In the genomic region with DNA sequence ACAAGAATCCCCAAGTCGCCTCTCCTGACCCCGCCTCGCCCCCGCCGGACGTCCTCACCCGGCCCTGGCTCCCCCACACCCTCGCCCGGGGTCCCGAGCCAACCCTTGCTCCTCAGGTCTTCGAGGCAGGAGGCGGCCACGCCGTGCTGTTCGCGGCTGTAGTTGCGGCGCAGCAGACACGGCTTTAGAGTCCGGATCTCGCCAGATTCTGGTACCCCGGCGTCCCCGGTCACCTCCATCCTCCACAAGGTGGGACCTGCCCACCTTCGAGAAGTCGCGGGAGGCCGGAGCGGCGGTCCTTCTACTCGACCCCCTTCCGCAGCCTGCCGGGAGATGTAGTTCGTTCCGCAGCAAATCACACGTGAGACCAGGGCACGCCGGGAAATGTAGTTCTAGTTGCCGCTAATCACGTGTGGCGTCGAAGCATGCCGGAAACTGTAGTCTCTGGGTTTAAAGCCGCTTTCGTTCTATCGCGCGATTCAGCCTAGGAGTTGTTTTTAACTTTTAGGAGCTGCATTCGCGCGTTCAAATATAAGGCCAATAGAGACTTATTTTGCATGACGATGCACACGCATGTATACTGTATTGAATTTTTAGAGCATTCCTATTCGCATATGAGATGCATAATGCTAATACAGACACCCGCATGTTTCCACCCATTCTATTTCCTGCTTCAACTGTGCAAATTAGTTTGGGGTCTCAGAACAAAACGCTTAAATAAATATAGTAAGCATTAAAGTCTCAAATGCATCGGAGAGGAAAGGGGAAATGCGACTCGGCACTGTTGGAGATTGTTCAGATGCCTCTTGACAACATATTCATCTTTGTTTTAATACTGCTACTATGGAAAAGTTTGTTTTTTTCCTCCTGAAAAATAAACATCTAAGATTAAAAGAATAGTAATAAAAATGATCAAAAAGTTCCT, we compare ENCODE assay signal across 1 cellular context.
TF ChIP-seq lines count a peak whose summit lies in the region.

A gene with protein sequence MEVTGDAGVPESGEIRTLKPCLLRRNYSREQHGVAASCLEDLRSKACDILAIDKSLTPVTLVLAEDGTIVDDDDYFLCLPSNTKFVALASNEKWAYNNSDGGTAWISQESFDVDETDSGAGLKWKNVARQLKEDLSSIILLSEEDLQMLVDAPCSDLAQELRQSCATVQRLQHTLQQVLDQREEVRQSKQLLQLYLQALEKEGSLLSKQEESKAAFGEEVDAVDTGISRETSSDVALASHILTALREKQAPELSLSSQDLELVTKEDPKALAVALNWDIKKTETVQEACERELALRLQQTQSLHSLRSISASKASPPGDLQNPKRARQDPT (minus strand): TSS at position 310 of the 925 bp plus-strand sequence. CDS start 71 bp downstream, at position 239.

TF ChIP-seq in K562, 482 proteins besides CTCF, POLR2A, EP300 and RAD21 (continued from another document and continues in another):
- TF ChIP-seq, protein P1, sequence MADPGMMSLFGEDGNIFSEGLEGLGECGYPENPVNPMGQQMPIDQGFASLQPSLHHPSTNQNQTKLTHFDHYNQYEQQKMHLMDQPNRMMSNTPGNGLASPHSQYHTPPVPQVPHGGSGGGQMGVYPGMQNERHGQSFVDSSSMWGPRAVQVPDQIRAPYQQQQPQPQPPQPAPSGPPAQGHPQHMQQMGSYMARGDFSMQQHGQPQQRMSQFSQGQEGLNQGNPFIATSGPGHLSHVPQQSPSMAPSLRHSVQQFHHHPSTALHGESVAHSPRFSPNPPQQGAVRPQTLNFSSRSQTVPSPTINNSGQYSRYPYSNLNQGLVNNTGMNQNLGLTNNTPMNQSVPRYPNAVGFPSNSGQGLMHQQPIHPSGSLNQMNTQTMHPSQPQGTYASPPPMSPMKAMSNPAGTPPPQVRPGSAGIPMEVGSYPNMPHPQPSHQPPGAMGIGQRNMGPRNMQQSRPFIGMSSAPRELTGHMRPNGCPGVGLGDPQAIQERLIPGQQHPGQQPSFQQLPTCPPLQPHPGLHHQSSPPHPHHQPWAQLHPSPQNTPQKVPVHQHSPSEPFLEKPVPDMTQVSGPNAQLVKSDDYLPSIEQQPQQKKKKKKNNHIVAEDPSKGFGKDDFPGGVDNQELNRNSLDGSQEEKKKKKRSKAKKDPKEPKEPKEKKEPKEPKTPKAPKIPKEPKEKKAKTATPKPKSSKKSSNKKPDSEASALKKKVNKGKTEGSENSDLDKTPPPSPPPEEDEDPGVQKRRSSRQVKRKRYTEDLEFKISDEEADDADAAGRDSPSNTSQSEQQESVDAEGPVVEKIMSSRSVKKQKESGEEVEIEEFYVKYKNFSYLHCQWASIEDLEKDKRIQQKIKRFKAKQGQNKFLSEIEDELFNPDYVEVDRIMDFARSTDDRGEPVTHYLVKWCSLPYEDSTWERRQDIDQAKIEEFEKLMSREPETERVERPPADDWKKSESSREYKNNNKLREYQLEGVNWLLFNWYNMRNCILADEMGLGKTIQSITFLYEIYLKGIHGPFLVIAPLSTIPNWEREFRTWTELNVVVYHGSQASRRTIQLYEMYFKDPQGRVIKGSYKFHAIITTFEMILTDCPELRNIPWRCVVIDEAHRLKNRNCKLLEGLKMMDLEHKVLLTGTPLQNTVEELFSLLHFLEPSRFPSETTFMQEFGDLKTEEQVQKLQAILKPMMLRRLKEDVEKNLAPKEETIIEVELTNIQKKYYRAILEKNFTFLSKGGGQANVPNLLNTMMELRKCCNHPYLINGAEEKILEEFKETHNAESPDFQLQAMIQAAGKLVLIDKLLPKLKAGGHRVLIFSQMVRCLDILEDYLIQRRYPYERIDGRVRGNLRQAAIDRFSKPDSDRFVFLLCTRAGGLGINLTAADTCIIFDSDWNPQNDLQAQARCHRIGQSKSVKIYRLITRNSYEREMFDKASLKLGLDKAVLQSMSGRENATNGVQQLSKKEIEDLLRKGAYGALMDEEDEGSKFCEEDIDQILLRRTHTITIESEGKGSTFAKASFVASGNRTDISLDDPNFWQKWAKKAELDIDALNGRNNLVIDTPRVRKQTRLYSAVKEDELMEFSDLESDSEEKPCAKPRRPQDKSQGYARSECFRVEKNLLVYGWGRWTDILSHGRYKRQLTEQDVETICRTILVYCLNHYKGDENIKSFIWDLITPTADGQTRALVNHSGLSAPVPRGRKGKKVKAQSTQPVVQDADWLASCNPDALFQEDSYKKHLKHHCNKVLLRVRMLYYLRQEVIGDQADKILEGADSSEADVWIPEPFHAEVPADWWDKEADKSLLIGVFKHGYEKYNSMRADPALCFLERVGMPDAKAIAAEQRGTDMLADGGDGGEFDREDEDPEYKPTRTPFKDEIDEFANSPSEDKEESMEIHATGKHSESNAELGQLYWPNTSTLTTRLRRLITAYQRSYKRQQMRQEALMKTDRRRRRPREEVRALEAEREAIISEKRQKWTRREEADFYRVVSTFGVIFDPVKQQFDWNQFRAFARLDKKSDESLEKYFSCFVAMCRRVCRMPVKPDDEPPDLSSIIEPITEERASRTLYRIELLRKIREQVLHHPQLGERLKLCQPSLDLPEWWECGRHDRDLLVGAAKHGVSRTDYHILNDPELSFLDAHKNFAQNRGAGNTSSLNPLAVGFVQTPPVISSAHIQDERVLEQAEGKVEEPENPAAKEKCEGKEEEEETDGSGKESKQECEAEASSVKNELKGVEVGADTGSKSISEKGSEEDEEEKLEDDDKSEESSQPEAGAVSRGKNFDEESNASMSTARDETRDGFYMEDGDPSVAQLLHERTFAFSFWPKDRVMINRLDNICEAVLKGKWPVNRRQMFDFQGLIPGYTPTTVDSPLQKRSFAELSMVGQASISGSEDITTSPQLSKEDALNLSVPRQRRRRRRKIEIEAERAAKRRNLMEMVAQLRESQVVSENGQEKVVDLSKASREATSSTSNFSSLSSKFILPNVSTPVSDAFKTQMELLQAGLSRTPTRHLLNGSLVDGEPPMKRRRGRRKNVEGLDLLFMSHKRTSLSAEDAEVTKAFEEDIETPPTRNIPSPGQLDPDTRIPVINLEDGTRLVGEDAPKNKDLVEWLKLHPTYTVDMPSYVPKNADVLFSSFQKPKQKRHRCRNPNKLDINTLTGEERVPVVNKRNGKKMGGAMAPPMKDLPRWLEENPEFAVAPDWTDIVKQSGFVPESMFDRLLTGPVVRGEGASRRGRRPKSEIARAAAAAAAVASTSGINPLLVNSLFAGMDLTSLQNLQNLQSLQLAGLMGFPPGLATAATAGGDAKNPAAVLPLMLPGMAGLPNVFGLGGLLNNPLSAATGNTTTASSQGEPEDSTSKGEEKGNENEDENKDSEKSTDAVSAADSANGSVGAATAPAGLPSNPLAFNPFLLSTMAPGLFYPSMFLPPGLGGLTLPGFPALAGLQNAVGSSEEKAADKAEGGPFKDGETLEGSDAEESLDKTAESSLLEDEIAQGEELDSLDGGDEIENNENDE (IDR thresholded peaks at IDR 0.05; ENCODE audit: low read depth, low read length), result no peak
- TF ChIP-seq ZNF551 (CRISPR knock-in tag; IDR thresholded peaks at IDR 0.05) (no peak), DIDO1 (tag; IDR thresholded peaks at IDR 0.05; ENCODE audit: low read depth) (peak; percentile 92), KDM1A (IDR thresholded peaks at IDR 0.05) (peak in 1 of 2 experiments; percentile 0; a peak in 1 of 4 replicates), NR3C1 (CRISPR knock-in tag; IDR thresholded peaks at IDR 0.05) (no peak), ZNF589 (CRISPR knock-in tag; IDR thresholded peaks at IDR 0.05; ENCODE audit: low read depth) (no peak; the same call in 1 of the 2 replicates), PRPF4 (IDR thresholded peaks at IDR 0.05; ENCODE audit: insufficient read depth, low read depth, low read length, poor library complexity, severe bottlenecking) (no peak), SMARCA4 (IDR thresholded peaks at IDR 0.05) (no peak), BCL6 (CRISPR knock-in tag; IDR thresholded peaks at IDR 0.05) (peak; percentile 6; the same call in 1 of the 2 replicates), TFAM (CRISPR knock-in tag; conservative IDR thresholded peaks at IDR 0.05) (no peak), FOS (IDR thresholded peaks at IDR 0.05; ENCODE audit: extremely low read depth, insufficient read length) (peak; percentile 7), TOE1 (IDR thresholded peaks at IDR 0.05; ENCODE audit: borderline replicate concordance) (peak; percentile 91), TOE1 (CRISPR knock-in tag; IDR thresholded peaks at IDR 0.05; ENCODE audit: borderline replicate concordance, low read depth) (0 out of 2 replicates have a peak, but pooled peaks have one; percentile 54), CTBP1 (IDR thresholded peaks at IDR 0.05; ENCODE audit: borderline replicate concordance) (peak; percentile 78; the same call in 1 of the 2 replicates), ESRRA (IDR thresholded peaks at IDR 0.05; ENCODE audit: borderline replicate concordance, low read depth) (peak; percentile 70), MTA2 (IDR thresholded peaks at IDR 0.05; ENCODE audit: low read depth) (no peak), CEBPB (tag; IDR thresholded peaks at IDR 0.05) (no peak), RUNX1 (IDR thresholded peaks at IDR 0.05; ENCODE audit: low read depth) (no peak), SAP30 (IDR thresholded peaks at IDR 0.05; ENCODE audit: borderline replicate concordance, insufficient read depth, low read depth, low read length, poor library complexity, severe bottlenecking) (peak; percentile 78), GTF2F1 (IDR thresholded peaks at IDR 0.05; ENCODE audit: low read depth, low read length) (peak; percentile 83), SMAD4 (CRISPR knock-in tag; conservative IDR thresholded peaks at IDR 0.05) (peak; percentile 74), ADNP (tag; IDR thresholded peaks at IDR 0.05) (no peak), ZBTB1 (CRISPR knock-in tag; IDR thresholded peaks at IDR 0.05; ENCODE audit: borderline replicate concordance, low read depth) (peak; percentile 91)
- TF ChIP-seq, protein P2, sequence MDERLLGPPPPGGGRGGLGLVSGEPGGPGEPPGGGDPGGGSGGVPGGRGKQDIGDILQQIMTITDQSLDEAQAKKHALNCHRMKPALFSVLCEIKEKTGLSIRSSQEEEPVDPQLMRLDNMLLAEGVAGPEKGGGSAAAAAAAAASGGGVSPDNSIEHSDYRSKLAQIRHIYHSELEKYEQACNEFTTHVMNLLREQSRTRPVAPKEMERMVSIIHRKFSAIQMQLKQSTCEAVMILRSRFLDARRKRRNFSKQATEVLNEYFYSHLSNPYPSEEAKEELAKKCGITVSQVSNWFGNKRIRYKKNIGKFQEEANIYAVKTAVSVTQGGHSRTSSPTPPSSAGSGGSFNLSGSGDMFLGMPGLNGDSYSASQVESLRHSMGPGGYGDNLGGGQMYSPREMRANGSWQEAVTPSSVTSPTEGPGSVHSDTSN (CRISPR knock-in tag; IDR thresholded peaks at IDR 0.05; ENCODE audit: low read depth), result no peak
- TF ChIP-seq, protein P2 (tag; conservative IDR thresholded peaks at IDR 0.05; ENCODE audit: low read depth), result 0 out of 2 replicates have a peak, but pooled peaks have one; percentile 7
- TF ChIP-seq, protein P3, sequence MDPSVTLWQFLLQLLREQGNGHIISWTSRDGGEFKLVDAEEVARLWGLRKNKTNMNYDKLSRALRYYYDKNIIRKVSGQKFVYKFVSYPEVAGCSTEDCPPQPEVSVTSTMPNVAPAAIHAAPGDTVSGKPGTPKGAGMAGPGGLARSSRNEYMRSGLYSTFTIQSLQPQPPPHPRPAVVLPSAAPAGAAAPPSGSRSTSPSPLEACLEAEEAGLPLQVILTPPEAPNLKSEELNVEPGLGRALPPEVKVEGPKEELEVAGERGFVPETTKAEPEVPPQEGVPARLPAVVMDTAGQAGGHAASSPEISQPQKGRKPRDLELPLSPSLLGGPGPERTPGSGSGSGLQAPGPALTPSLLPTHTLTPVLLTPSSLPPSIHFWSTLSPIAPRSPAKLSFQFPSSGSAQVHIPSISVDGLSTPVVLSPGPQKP (CRISPR knock-in tag; IDR thresholded peaks at IDR 0.05), result no peak
- TF ChIP-seq, protein P4, sequence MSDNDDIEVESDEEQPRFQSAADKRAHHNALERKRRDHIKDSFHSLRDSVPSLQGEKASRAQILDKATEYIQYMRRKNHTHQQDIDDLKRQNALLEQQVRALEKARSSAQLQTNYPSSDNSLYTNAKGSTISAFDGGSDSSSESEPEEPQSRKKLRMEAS (CRISPR knock-in tag; IDR thresholded peaks at IDR 0.05), result peak; percentile 97
- TF ChIP-seq, protein P5, sequence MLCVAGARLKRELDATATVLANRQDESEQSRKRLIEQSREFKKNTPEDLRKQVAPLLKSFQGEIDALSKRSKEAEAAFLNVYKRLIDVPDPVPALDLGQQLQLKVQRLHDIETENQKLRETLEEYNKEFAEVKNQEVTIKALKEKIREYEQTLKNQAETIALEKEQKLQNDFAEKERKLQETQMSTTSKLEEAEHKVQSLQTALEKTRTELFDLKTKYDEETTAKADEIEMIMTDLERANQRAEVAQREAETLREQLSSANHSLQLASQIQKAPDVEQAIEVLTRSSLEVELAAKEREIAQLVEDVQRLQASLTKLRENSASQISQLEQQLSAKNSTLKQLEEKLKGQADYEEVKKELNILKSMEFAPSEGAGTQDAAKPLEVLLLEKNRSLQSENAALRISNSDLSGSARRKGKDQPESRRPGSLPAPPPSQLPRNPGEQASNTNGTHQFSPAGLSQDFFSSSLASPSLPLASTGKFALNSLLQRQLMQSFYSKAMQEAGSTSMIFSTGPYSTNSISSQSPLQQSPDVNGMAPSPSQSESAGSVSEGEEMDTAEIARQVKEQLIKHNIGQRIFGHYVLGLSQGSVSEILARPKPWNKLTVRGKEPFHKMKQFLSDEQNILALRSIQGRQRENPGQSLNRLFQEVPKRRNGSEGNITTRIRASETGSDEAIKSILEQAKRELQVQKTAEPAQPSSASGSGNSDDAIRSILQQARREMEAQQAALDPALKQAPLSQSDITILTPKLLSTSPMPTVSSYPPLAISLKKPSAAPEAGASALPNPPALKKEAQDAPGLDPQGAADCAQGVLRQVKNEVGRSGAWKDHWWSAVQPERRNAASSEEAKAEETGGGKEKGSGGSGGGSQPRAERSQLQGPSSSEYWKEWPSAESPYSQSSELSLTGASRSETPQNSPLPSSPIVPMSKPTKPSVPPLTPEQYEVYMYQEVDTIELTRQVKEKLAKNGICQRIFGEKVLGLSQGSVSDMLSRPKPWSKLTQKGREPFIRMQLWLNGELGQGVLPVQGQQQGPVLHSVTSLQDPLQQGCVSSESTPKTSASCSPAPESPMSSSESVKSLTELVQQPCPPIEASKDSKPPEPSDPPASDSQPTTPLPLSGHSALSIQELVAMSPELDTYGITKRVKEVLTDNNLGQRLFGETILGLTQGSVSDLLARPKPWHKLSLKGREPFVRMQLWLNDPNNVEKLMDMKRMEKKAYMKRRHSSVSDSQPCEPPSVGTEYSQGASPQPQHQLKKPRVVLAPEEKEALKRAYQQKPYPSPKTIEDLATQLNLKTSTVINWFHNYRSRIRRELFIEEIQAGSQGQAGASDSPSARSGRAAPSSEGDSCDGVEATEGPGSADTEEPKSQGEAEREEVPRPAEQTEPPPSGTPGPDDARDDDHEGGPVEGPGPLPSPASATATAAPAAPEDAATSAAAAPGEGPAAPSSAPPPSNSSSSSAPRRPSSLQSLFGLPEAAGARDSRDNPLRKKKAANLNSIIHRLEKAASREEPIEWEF (CRISPR knock-in tag; IDR thresholded peaks at IDR 0.05), result peak; percentile 86
